Comparison of ENCODE assay signal across 1 cellular context in genomic region chr11:5600374-5600851, GRCh38.
A peak's percentile ranks its signal among the peaks of the same experiment; 100 is the strongest.
TF ChIP-seq lines count a peak whose summit lies in the region.

No MANE protein-coding gene starts in this region.

TF ChIP-seq in K562, 482 proteins besides CTCF, POLR2A, EP300 and RAD21 (continues in another document):
- TF ChIP-seq L3MBTL2 (IDR thresholded peaks at IDR 0.05), result peak; percentile 57; the same call in 1 of the 2 replicates
- 0 out of 2 replicates have a peak, but pooled peaks have one; percentile 28 for TF ChIP-seq GABPA (tag; conservative IDR thresholded peaks at IDR 0.05; ENCODE audit: low read depth)
- no peak for TF ChIP-seq FOS (IDR thresholded peaks at IDR 0.05; ENCODE audit: extremely low read depth, insufficient read length)
- no peak for TF ChIP-seq POLR2B (IDR thresholded peaks at IDR 0.05; ENCODE audit: low read depth, partially characterized antibody)
- TF ChIP-seq, protein P1, sequence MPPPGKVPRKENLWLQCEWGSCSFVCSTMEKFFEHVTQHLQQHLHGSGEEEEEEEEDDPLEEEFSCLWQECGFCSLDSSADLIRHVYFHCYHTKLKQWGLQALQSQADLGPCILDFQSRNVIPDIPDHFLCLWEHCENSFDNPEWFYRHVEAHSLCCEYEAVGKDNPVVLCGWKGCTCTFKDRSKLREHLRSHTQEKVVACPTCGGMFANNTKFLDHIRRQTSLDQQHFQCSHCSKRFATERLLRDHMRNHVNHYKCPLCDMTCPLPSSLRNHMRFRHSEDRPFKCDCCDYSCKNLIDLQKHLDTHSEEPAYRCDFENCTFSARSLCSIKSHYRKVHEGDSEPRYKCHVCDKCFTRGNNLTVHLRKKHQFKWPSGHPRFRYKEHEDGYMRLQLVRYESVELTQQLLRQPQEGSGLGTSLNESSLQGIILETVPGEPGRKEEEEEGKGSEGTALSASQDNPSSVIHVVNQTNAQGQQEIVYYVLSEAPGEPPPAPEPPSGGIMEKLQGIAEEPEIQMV (tag; conservative IDR thresholded peaks at IDR 0.05; ENCODE audit: low read depth), result 0 out of 2 replicates have a peak, but pooled peaks have one; percentile 32
- no peak for TF ChIP-seq ZNF707 (CRISPR knock-in tag; conservative IDR thresholded peaks at IDR 0.05)
- TF ChIP-seq SAP30 (IDR thresholded peaks at IDR 0.05; ENCODE audit: borderline replicate concordance, insufficient read depth, low read depth, low read length, poor library complexity, severe bottlenecking), result no peak
- no peak for TF ChIP-seq ZNF778 (CRISPR knock-in tag; IDR thresholded peaks at IDR 0.05)
- TF ChIP-seq STAT5B (CRISPR knock-in tag; IDR thresholded peaks at IDR 0.05), result no peak
- TF ChIP-seq ZNF785 (CRISPR knock-in tag; IDR thresholded peaks at IDR 0.05), result no peak
- TF ChIP-seq ZNF197 (CRISPR knock-in tag; IDR thresholded peaks at IDR 0.05; ENCODE audit: low read depth), result no peak
- TF ChIP-seq ZNF551 (CRISPR knock-in tag; IDR thresholded peaks at IDR 0.05), result no peak
- no peak for TF ChIP-seq LCOR (CRISPR knock-in tag; IDR thresholded peaks at IDR 0.05)
- TF ChIP-seq CXXC5 (CRISPR knock-in tag; IDR thresholded peaks at IDR 0.05), result peak; percentile 51
- no peak for TF ChIP-seq CREB3 (tag; conservative IDR thresholded peaks at IDR 0.05; ENCODE audit: low read depth)
- no peak for TF ChIP-seq PHTF2 (CRISPR knock-in tag; IDR thresholded peaks at IDR 0.05)
- no peak for TF ChIP-seq ZMIZ1 (IDR thresholded peaks at IDR 0.05; ENCODE audit: low read depth in 2 of 2, low read length in 2 of 2)
- TF ChIP-seq CTBP1 (IDR thresholded peaks at IDR 0.05; ENCODE audit: borderline replicate concordance), result peak; percentile 32; the same call in 1 of the 2 replicates
- TF ChIP-seq NR2F6 (CRISPR knock-in tag; IDR thresholded peaks at IDR 0.05), result no peak
- no peak for TF ChIP-seq SRSF3 (IDR thresholded peaks at IDR 0.05; ENCODE audit: insufficient read depth, low read length)
- TF ChIP-seq NFIC (IDR thresholded peaks at IDR 0.05), result peak; percentile 29; the same call in 1 of the 2 replicates
- TF ChIP-seq, protein P2, sequence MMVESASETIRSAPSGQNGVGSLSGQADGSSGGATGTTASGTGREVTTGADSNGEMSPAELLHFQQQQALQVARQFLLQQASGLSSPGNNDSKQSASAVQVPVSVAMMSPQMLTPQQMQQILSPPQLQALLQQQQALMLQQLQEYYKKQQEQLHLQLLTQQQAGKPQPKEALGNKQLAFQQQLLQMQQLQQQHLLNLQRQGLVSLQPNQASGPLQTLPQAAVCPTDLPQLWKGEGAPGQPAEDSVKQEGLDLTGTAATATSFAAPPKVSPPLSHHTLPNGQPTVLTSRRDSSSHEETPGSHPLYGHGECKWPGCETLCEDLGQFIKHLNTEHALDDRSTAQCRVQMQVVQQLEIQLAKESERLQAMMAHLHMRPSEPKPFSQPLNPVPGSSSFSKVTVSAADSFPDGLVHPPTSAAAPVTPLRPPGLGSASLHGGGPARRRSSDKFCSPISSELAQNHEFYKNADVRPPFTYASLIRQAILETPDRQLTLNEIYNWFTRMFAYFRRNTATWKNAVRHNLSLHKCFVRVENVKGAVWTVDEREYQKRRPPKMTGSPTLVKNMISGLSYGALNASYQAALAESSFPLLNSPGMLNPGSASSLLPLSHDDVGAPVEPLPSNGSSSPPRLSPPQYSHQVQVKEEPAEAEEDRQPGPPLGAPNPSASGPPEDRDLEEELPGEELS (CRISPR knock-in tag; IDR thresholded peaks at IDR 0.05; ENCODE audit: borderline replicate concordance), result no peak
- peak; percentile 60; the same call in 1 of the 2 replicates for TF ChIP-seq LEF1 (IDR thresholded peaks at IDR 0.05)
- no peak for TF ChIP-seq JUNB (CRISPR knock-in tag; conservative IDR thresholded peaks at IDR 0.05)
- TF ChIP-seq ESRRB (CRISPR knock-in tag; IDR thresholded peaks at IDR 0.05; ENCODE audit: borderline replicate concordance), result no peak
- no peak for TF ChIP-seq FOSL1 (tag; conservative IDR thresholded peaks at IDR 0.05)
- no peak for TF ChIP-seq XRCC5 (IDR thresholded peaks at IDR 0.05; ENCODE audit: low read depth, low read length)
- TF ChIP-seq FUS (optimal IDR thresholded peaks at IDR 0.05; ENCODE audit: low read depth, low read length), result no peak
- no peak for TF ChIP-seq ZNF589 (CRISPR knock-in tag; IDR thresholded peaks at IDR 0.05; ENCODE audit: low read depth)
- TF ChIP-seq, protein P3, sequence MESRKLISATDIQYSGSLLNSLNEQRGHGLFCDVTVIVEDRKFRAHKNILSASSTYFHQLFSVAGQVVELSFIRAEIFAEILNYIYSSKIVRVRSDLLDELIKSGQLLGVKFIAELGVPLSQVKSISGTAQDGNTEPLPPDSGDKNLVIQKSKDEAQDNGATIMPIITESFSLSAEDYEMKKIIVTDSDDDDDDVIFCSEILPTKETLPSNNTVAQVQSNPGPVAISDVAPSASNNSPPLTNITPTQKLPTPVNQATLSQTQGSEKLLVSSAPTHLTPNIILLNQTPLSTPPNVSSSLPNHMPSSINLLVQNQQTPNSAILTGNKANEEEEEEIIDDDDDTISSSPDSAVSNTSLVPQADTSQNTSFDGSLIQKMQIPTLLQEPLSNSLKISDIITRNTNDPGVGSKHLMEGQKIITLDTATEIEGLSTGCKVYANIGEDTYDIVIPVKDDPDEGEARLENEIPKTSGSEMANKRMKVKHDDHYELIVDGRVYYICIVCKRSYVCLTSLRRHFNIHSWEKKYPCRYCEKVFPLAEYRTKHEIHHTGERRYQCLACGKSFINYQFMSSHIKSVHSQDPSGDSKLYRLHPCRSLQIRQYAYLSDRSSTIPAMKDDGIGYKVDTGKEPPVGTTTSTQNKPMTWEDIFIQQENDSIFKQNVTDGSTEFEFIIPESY (CRISPR knock-in tag; IDR thresholded peaks at IDR 0.05), result no peak
- TF ChIP-seq EHMT2 (IDR thresholded peaks at IDR 0.05), result peak; percentile 28; the same call in 1 of the 2 replicates
- TF ChIP-seq HEY1 (CRISPR knock-in tag; IDR thresholded peaks at IDR 0.05; ENCODE audit: borderline replicate concordance), result no peak
- TF ChIP-seq ZNF431 (CRISPR knock-in tag; IDR thresholded peaks at IDR 0.05), result no peak
- TF ChIP-seq, protein P4, sequence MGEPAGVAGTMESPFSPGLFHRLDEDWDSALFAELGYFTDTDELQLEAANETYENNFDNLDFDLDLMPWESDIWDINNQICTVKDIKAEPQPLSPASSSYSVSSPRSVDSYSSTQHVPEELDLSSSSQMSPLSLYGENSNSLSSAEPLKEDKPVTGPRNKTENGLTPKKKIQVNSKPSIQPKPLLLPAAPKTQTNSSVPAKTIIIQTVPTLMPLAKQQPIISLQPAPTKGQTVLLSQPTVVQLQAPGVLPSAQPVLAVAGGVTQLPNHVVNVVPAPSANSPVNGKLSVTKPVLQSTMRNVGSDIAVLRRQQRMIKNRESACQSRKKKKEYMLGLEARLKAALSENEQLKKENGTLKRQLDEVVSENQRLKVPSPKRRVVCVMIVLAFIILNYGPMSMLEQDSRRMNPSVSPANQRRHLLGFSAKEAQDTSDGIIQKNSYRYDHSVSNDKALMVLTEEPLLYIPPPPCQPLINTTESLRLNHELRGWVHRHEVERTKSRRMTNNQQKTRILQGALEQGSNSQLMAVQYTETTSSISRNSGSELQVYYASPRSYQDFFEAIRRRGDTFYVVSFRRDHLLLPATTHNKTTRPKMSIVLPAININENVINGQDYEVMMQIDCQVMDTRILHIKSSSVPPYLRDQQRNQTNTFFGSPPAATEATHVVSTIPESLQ (CRISPR knock-in tag; IDR thresholded peaks at IDR 0.05), result no peak
- peak; percentile 36; the same call in 1 of the 2 replicates for TF ChIP-seq EP400 (IDR thresholded peaks at IDR 0.05)
- TF ChIP-seq, protein P5, sequence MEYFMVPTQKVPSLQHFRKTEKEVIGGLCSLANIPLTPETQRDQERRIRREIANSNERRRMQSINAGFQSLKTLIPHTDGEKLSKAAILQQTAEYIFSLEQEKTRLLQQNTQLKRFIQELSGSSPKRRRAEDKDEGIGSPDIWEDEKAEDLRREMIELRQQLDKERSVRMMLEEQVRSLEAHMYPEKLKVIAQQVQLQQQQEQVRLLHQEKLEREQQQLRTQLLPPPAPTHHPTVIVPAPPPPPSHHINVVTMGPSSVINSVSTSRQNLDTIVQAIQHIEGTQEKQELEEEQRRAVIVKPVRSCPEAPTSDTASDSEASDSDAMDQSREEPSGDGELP (CRISPR knock-in tag; IDR thresholded peaks at IDR 0.05; ENCODE audit: borderline replicate concordance), result peak; percentile 21; the same call in 1 of the 2 replicates
- TF ChIP-seq RBM25 (IDR thresholded peaks at IDR 0.05; ENCODE audit: low read depth, low read length, severe bottlenecking), result no peak
- 0 out of 2 replicates have a peak, but pooled peaks have one; percentile 24 for TF ChIP-seq ATF7 (IDR thresholded peaks at IDR 0.05)
- 0 out of 2 replicates have a peak, but pooled peaks have one; percentile 22 for TF ChIP-seq SMARCA4 (IDR thresholded peaks at IDR 0.05)
- TF ChIP-seq HIVEP1 (CRISPR knock-in tag; IDR thresholded peaks at IDR 0.05), result no peak
